In genomic region chr19:32273483-32273882, GRCh38 we compare ENCODE assay signal across 9 cellular contexts.
"Had no signal": no experiment of that assay in that cellular context is flagged by ENCODE, and none has a peak within 500 bp of the region (broad histone marks: within the 10 kb centered on the region; RNA-seq: fewer than 3 reads in every experiment).

No MANE protein-coding gene starts in this region.

- H3K27ac Mint-ChIP-seq: GM23338, H9, HFFc6 had no signal

- H2AFZ ChIP-seq: GM23248, GM23338 had no signal

- H3K4me2 ChIP-seq: GM23338 had no signal

- H3K9ac ChIP-seq: GM23248 had no signal

- H3K27ac ChIP-seq: GM23248 had no signal

- H3K4me1 ChIP-seq: HAP-1 had no signal

- H3K4me3 ChIP-seq: GM23248, GM23338, HAP-1 had no signal

- H3K4me3 Mint-ChIP-seq: GM23338, H9, HFFc6 had no signal

- H3K9me3 ChIP-seq: HAP-1 had no signal

- ATAC-seq: GM23338, HCT116 had no signal

- H3K4me1 Mint-ChIP-seq: GM23338, H9 had no signal

- H3K36me3 ChIP-seq: HAP-1 had no signal

- DNase-seq: GM23248, GOT3, H7, H9, HCEC 1CT, HFFc6 had no signal

- H3K9me3 Mint-ChIP-seq: HFFc6 had no signal
